Comparison of ENCODE assay signal across 1 cellular context in the genomic region with DNA sequence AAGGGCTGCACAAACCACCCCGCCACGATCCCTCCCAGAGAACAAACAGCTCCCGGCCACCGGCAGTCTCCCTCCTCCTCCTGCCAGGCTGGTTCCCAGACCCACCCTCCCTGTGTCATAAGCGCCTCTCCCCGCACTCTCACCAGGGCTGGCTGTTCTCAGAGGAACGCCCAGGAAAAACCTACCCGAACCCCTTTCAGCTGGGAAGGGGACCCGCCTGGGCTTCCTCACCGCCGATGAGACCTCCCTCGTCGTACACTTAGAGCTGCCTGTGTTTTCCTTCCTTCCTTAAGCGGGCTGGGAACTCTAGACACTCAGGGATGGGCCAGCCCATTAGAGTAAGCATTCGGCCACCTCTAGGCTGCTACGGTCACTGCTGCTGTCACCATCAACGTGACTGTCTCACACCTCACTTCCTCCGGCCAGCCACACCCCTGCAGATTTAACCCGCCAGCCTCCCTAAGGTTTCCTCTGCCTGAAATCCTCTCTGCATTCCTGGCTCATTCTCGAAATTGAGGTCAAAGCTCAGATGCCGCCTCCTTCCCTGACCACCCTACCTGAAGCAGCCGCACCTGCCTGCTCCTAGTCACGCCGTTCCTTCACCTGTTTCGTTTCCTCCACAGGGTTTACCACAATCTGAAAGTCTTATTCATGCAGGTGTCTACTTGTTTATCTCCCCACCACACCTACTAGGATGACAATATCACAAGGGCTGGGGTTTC.
TF ChIP-seq lines count a peak whose summit lies in the region.

No MANE protein-coding gene starts in this region.

TF ChIP-seq in GM12878, 131 proteins besides CTCF, POLR2A, EP300 and RAD21:
- no peak for TF ChIP-seq SPI1 (IDR thresholded peaks at IDR 0.05; ENCODE audit: borderline replicate concordance, insufficient read depth, low read depth, low read length)
- TF ChIP-seq BHLHE40 (IDR thresholded peaks at IDR 0.05; ENCODE audit: borderline replicate concordance in 1 of 2, low read depth in 2 of 2, low read length in 1 of 2): peak in 1 of 2 experiments; percentile 26; a peak in 1 of 4 replicates
- TF ChIP-seq, protein P1, sequence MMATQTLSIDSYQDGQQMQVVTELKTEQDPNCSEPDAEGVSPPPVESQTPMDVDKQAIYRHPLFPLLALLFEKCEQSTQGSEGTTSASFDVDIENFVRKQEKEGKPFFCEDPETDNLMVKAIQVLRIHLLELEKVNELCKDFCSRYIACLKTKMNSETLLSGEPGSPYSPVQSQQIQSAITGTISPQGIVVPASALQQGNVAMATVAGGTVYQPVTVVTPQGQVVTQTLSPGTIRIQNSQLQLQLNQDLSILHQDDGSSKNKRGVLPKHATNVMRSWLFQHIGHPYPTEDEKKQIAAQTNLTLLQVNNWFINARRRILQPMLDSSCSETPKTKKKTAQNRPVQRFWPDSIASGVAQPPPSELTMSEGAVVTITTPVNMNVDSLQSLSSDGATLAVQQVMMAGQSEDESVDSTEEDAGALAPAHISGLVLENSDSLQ (IDR thresholded peaks at IDR 0.05): 0 out of 2 replicates have a peak, but pooled peaks have one; percentile 4
- no peak for TF ChIP-seq POLR2AphosphoS5 (IDR thresholded peaks at IDR 0.05; ENCODE audit: low read length)
- TF ChIP-seq MTA3 (IDR thresholded peaks at IDR 0.05; ENCODE audit: borderline replicate concordance, low read length): no peak
- TF ChIP-seq CREB1 (IDR thresholded peaks at IDR 0.05; ENCODE audit: low read depth): 0 out of 2 replicates have a peak, but pooled peaks have one; percentile 12
TF ChIP-seq in GM12878: peak in this region for 3.
